17 cellular contexts compared by ENCODE assay signal in the genomic region with DNA sequence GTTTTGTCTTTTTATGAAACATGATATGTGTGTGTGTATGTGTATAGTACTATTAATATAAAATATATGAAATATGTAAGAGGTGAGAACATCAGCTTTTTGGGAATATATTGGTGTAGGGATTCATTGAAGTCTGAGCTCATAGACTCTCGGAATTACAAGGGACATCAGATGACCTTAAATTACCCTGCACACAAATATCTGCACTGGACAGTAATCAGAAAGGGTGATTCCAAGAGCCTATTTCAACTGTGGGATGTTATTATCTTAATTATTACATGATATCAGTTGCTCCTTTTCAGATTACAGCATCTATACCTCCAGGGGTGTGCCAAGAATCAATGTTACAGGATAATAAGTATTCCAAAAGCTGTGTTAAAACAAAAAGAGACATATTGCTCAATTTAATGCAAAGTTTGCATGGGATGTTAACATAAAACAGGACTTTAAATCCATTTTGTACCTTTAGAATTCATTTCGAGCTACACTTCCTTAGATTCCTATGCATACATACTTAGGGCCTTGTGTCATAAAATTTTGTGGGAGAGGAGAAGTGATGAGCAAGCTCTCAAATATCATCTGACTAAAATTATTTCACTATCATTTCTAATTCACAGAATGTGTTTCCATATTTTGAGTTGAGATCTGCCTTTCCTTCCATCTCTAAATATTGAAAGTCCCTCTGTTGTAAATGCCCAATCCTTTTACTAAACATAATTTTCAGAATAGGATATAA.
DNase-seq lines count a peak whose midpoint lies in the region; ATAC-seq and TF ChIP-seq lines count a peak whose summit lies in the region.
"Had no signal": no experiment of that assay in that cellular context is flagged by ENCODE, and none has a peak within 500 bp of the region (broad histone marks: within the 10 kb centered on the region; RNA-seq: fewer than 3 reads in every experiment).

No MANE protein-coding gene starts in this region.

- intact Hi-C loops in left cardiac atrium (cut with DNase I): loop anchor here in 1 of 2 donors (2.0 kb wide), 1 partner anchor 23 kb away; no protein-coding TSS in a partner anchor

- peak; percentile 22 for DNase-seq in AG20443 (ENCODE audit: low spot score)
- DNase-seq in amniotic epithelial cell (ENCODE audit: low read depth): peak; percentile 71
- no peak for DNase-seq in left cardiac atrium
- DNase-seq in endothelial cell (ENCODE audit: low spot score): no peak
- no peak for DNase-seq in stimulated activated effector memory CD8-positive, alpha-beta T cell treated with anti-CD3 and anti-CD28 coated beads, Interleukin-12 subunit alpha, Interleukin-12 subunit beta, amount 100 ng/mL, for 72 hours (ENCODE audit: low spot score in 2 of 2)
- DNase-seq in DMS114 treated with DMSO at 0.1 percent for 48 hours (lab: John Stamatoyannopoulos, UW; ENCODE audit: unreplicated experiment): no peak
- DNase-seq: activated CD8-positive, alpha-beta T cell treated with anti-CD3 and anti-CD28 coated beads, Interleukin-2, amount 10 ng/mL, durations not matched to agents 7 days and 5 days; AML-193; effector CD4-positive, alpha-beta T cell; naive B cell; NCI-H2227 treated with DMSO at 0.1 percent for 48 hours; retina; stimulated activated naive CD8-positive, alpha-beta T cell treated with anti-CD3 and anti-CD28 coated beads, Interleukin-15, amount 100 ng/mL, for 72 hours had no signal

- H3K36me3 Mint-ChIP-seq in endothelial cell (ENCODE audit: low read depth, unreplicated experiment): no peaks in the 10 kb centered on the region
- no peaks in the 10 kb centered on the region for H3K36me3 Mint-ChIP-seq in stimulated activated effector memory CD8-positive, alpha-beta T cell treated with anti-CD3 and anti-CD28 coated beads, Interleukin-12 subunit alpha, Interleukin-12 subunit beta, amount 100 ng/mL, for 72 hours
- H3K36me3 Mint-ChIP-seq: naive B cell had no signal

- H3K4me1 ChIP-seq in rectal smooth muscle tissue (ENCODE audit: control insufficient read depth, insufficient read depth, low read length): peaks cover 9% of the 10 kb centered on the region

- TF ChIP-seq CTCF in endothelial cell (IDR thresholded peaks at IDR 0.05; ENCODE audit: unreplicated experiment): no peak

- H3K27me3 Mint-ChIP-seq in endothelial cell (ENCODE audit: unreplicated experiment): no peaks in the 10 kb centered on the region
- H3K27me3 Mint-ChIP-seq: activated T-helper 17 cell treated with anti-CD3 and anti-CD28 coated beads, Interleukin-2, amount 50 U/mL, for 72 hours; naive B cell; stimulated activated naive CD8-positive, alpha-beta T cell treated with anti-CD3 and anti-CD28 coated beads, Interleukin-15, amount 100 ng/mL, for 72 hours had no signal

- H3K4me1 Mint-ChIP-seq in endothelial cell (ENCODE audit: unreplicated experiment): no peaks in the 10 kb centered on the region
- H3K4me1 Mint-ChIP-seq in stimulated activated effector memory CD8-positive, alpha-beta T cell treated with anti-CD3 and anti-CD28 coated beads, Interleukin-12 subunit alpha, Interleukin-12 subunit beta, amount 100 ng/mL, for 72 hours: no peaks in the 10 kb centered on the region
- H3K4me1 Mint-ChIP-seq: activated T-helper 17 cell treated with anti-CD3 and anti-CD28 coated beads, Interleukin-2, amount 50 U/mL, for 72 hours; stimulated activated naive CD8-positive, alpha-beta T cell treated with anti-CD3 and anti-CD28 coated beads, Interleukin-15, amount 100 ng/mL, for 72 hours had no signal

- H3K4me3 ChIP-seq in rectal smooth muscle tissue (ENCODE audit: low read length): no peak overlapping the region
- H3K4me3 ChIP-seq: K562 had no signal

- H3K27me3 ChIP-seq in rectal smooth muscle tissue (ENCODE audit: control insufficient read depth, insufficient read depth, low read length): no peaks in the 10 kb centered on the region

- H3K36me3 ChIP-seq in rectal smooth muscle tissue (ENCODE audit: control insufficient read depth, insufficient read depth, low read length): no peaks in the 10 kb centered on the region

- H3K4me3 Mint-ChIP-seq in endothelial cell (ENCODE audit: unreplicated experiment): no peak overlapping the region
- H3K4me3 Mint-ChIP-seq in stimulated activated effector memory CD8-positive, alpha-beta T cell treated with anti-CD3 and anti-CD28 coated beads, Interleukin-12 subunit alpha, Interleukin-12 subunit beta, amount 100 ng/mL, for 72 hours: no peak overlapping the region
- H3K4me3 Mint-ChIP-seq: activated CD8-positive, alpha-beta T cell treated with anti-CD3 and anti-CD28 coated beads, Interleukin-2, amount 10 ng/mL, durations not matched to agents 7 days and 5 days; activated T-helper 17 cell treated with anti-CD3 and anti-CD28 coated beads, Interleukin-2, amount 50 U/mL, for 72 hours; naive B cell; stimulated activated naive CD8-positive, alpha-beta T cell treated with anti-CD3 and anti-CD28 coated beads, Interleukin-15, amount 100 ng/mL, for 72 hours had no signal

- H3K27ac ChIP-seq in rectal smooth muscle tissue (ENCODE audit: low read depth, low read length): peak overlapping the region; percentile 34

- no peak overlapping the region for H3K27ac Mint-ChIP-seq in endothelial cell (ENCODE audit: unreplicated experiment)
- no peak overlapping the region for H3K27ac Mint-ChIP-seq in stimulated activated effector memory CD8-positive, alpha-beta T cell treated with anti-CD3 and anti-CD28 coated beads, Interleukin-12 subunit alpha, Interleukin-12 subunit beta, amount 100 ng/mL, for 72 hours
- H3K27ac Mint-ChIP-seq: activated CD8-positive, alpha-beta T cell treated with anti-CD3 and anti-CD28 coated beads, Interleukin-2, amount 10 ng/mL, durations not matched to agents 7 days and 5 days; activated T-helper 17 cell treated with anti-CD3 and anti-CD28 coated beads, Interleukin-2, amount 50 U/mL, for 72 hours; naive B cell; stimulated activated naive CD8-positive, alpha-beta T cell treated with anti-CD3 and anti-CD28 coated beads, Interleukin-15, amount 100 ng/mL, for 72 hours had no signal

- no peak overlapping the region for H3K9ac ChIP-seq in rectal smooth muscle tissue (ENCODE audit: low read length)

- no peaks in the 10 kb centered on the region for H3K9me3 Mint-ChIP-seq in endothelial cell (ENCODE audit: unreplicated experiment)
- H3K9me3 Mint-ChIP-seq in stimulated activated effector memory CD8-positive, alpha-beta T cell treated with anti-CD3 and anti-CD28 coated beads, Interleukin-12 subunit alpha, Interleukin-12 subunit beta, amount 100 ng/mL, for 72 hours: peaks cover 5% of the 10 kb centered on the region

- peak; percentile 50 to 54 for ATAC-seq in left cardiac atrium
- ATAC-seq in HG03280 (IDR thresholded peaks at IDR 0.05; ENCODE audit: unreplicated experiment): no peak
- no peak for ATAC-seq in stimulated activated effector memory CD8-positive, alpha-beta T cell treated with anti-CD3 and anti-CD28 coated beads, Interleukin-12 subunit alpha, Interleukin-12 subunit beta, amount 100 ng/mL, for 72 hours
- ATAC-seq: activated CD8-positive, alpha-beta T cell treated with anti-CD3 and anti-CD28 coated beads, Interleukin-2, amount 10 ng/mL, durations not matched to agents 7 days and 5 days; activated T-helper 17 cell treated with anti-CD3 and anti-CD28 coated beads, Interleukin-2, amount 50 U/mL, for 72 hours; K562; stimulated activated naive CD8-positive, alpha-beta T cell treated with anti-CD3 and anti-CD28 coated beads, Interleukin-15, amount 100 ng/mL, for 72 hours had no signal

Comparison
In these comparisons a context has a peak if more than half of its experiments do, and no peak if none do; other contexts are left out.
1. DNase-seq: peak in AG20443 (single experiment) and amniotic epithelial cell (single experiment); none in left cardiac atrium (single experiment), endothelial cell (single experiment), stimulated activated effector memory CD8-positive, alpha-beta T cell treated with anti-CD3 and anti-CD28 coated beads, Interleukin-12 subunit alpha, Interleukin-12 subunit beta, amount 100 ng/mL, for 72 hours (0 of 2) and DMS114 treated with DMSO at 0.1 percent for 48 hours (single experiment).
2. ATAC-seq: peak in left cardiac atrium (2 of 2); none in HG03280 (single experiment) and stimulated activated effector memory CD8-positive, alpha-beta T cell treated with anti-CD3 and anti-CD28 coated beads, Interleukin-12 subunit alpha, Interleukin-12 subunit beta, amount 100 ng/mL, for 72 hours (single experiment).